Comparison of ENCODE assay signal across 10 cellular contexts in genomic region chr1:42937836-42938595, GRCh38. TPM values are rescaled to one million over a fixed set of nuclear protein-coding genes. Genes with fewer than 3 reads are reported as not detected.
A peak's percentile ranks its signal among the peaks of the same experiment; 100 is the strongest.
DNase-seq lines count a peak whose midpoint lies in the region; ATAC-seq and TF ChIP-seq lines count a peak whose summit lies in the region.
"Had no signal": no experiment of that assay in that cellular context is flagged by ENCODE, and none has a peak within 500 bp of the region (broad histone marks: within the 10 kb centered on the region; RNA-seq: fewer than 3 reads in every experiment).

No MANE protein-coding gene starts in this region.

- peaks cover 85% of the 10 kb centered on the region for H3K79me2 ChIP-seq in mesendoderm (ENCODE audit: control insufficient read depth, insufficient read depth, low read length)

- CTCF ChIA-PET in activated CD8-positive, alpha-beta T cell treated with anti-CD3 and anti-CD28 coated beads, Interleukin-2, amount 10 ng/mL, durations not matched to agents 7 days and 5 days (lab: Charles Lee) = interaction anchor here (0.9 to 3.1 kb wide), 9 partner anchors 13 to 170 kb away, joined by 3 to 21 read pairs (median 4); no protein-coding TSS in a partner anchor

- H3K4ac ChIP-seq in mesendoderm (ENCODE audit: low read depth, low read length) = no peak overlapping the region

- no peak overlapping the region for H2BK15ac ChIP-seq in mesendoderm (replicated peaks; ENCODE audit: low read depth)

- H3K9ac ChIP-seq in mesendoderm (ENCODE audit: low read length) = no peak overlapping the region

- H2BK120ac ChIP-seq in mesendoderm (ENCODE audit: low read depth, low read length) = no peak overlapping the region

- no peak overlapping the region for H4K5ac ChIP-seq in mesendoderm (ENCODE audit: low read length)

- H2AK5ac ChIP-seq in mesendoderm (ENCODE audit: low read length) = no peak overlapping the region

- H4K8ac ChIP-seq in mesendoderm (ENCODE audit: low read depth, low read length) = no peak overlapping the region

- no peak overlapping the region for H2BK5ac ChIP-seq in mesendoderm (ENCODE audit: low read length)

- no peak overlapping the region for H3K56ac ChIP-seq in mesendoderm (ENCODE audit: low read length)

- no peak overlapping the region for H3K4me2 ChIP-seq in mesendoderm (ENCODE audit: low read length)

- POLR2A ChIA-PET in activated CD8-positive, alpha-beta T cell treated with anti-CD3 and anti-CD28 coated beads, Interleukin-2, amount 10 ng/mL, durations not matched to agents 7 days and 5 days (lab: Charles Lee) = interaction anchor here (0.6 to 1.4 kb wide), 4 partner anchors 14 to 130 kb away, joined by 3 to 4 read pairs (median 4); no protein-coding TSS in a partner anchor

- H3K36me3 ChIP-seq in mesendoderm (ENCODE audit: control insufficient read depth, insufficient read depth, low read length) (peaks cover 42% of the 10 kb centered on the region), SJCRH30 (peaks cover 56% of the 10 kb centered on the region)
- H3K36me3 ChIP-seq: right atrium auricular region had no signal

- no peaks in the 10 kb centered on the region for H3K27me3 Mint-ChIP-seq in activated CD8-positive, alpha-beta T cell treated with anti-CD3 and anti-CD28 coated beads, Interleukin-2, amount 10 ng/mL, durations not matched to agents 7 days and 5 days (ENCODE audit: low read depth)

- DNase-seq in HK-2 (ENCODE audit: unreplicated experiment) (peak; percentile 28), mesendoderm (no peak), SJCRH30 (no peak), NCI-H526 (lab: John Stamatoyannopoulos, UW) (no peak), HUDEP-2 (lab: John Stamatoyannopoulos, UW; ENCODE audit: unreplicated experiment in 76 of 76) (no peak)
- peak; percentile 56 for DNase-seq in activated CD8-positive, alpha-beta T cell treated with anti-CD3 and anti-CD28 coated beads, Interleukin-2, amount 10 ng/mL, durations not matched to agents 7 days and 5 days
- DNase-seq: testis had no signal

- H3K36me3 Mint-ChIP-seq in activated CD8-positive, alpha-beta T cell treated with anti-CD3 and anti-CD28 coated beads, Interleukin-2, amount 10 ng/mL, durations not matched to agents 7 days and 5 days (ENCODE audit: low read depth) = peaks cover 86% of the 10 kb centered on the region

- H3K4me3 ChIP-seq in mesendoderm (ENCODE audit: low read length) (no peak overlapping the region), SJCRH30 (no peak overlapping the region)
- H3K4me3 ChIP-seq: right atrium auricular region, testis had no signal

- H3K4me1 Mint-ChIP-seq in activated CD8-positive, alpha-beta T cell treated with anti-CD3 and anti-CD28 coated beads, Interleukin-2, amount 10 ng/mL, durations not matched to agents 7 days and 5 days (ENCODE audit: low read depth) = peaks cover 98% of the 10 kb centered on the region

- H3K4me3 Mint-ChIP-seq in activated CD8-positive, alpha-beta T cell treated with anti-CD3 and anti-CD28 coated beads, Interleukin-2, amount 10 ng/mL, durations not matched to agents 7 days and 5 days = peak overlapping the region; percentile 52

- H3K27ac Mint-ChIP-seq in activated CD8-positive, alpha-beta T cell treated with anti-CD3 and anti-CD28 coated beads, Interleukin-2, amount 10 ng/mL, durations not matched to agents 7 days and 5 days = peak overlapping the region; percentile 97

- H3K79me1 ChIP-seq in mesendoderm (ENCODE audit: low read length) = peaks cover 44% of the 10 kb centered on the region

- H3K9me3 Mint-ChIP-seq in activated CD8-positive, alpha-beta T cell treated with anti-CD3 and anti-CD28 coated beads, Interleukin-2, amount 10 ng/mL, durations not matched to agents 7 days and 5 days (ENCODE audit: insufficient read depth) = no peaks in the 10 kb centered on the region

- H3K9me3 ChIP-seq in SJCRH30 (replicated peaks) = no peaks in the 10 kb centered on the region
- H3K9me3 ChIP-seq: right atrium auricular region, testis had no signal

- WGBS in mesendoderm (ENCODE audit: extremely low coverage, insufficient coverage, low lambda C conversion rate) = no CpG with 5 or more reads among the region's 6 CpGs

- ATAC-seq in activated CD8-positive, alpha-beta T cell treated with anti-CD3 and anti-CD28 coated beads, Interleukin-2, amount 10 ng/mL, durations not matched to agents 7 days and 5 days = peak; percentile 29
- no peak for ATAC-seq in GM19035 (IDR thresholded peaks at IDR 0.05; ENCODE audit: unreplicated experiment)

- H3K18ac ChIP-seq in mesendoderm (ENCODE audit: low read length) = no peak overlapping the region

- H3K23ac ChIP-seq in mesendoderm (ENCODE audit: low read length) = no peak overlapping the region

- H3K4me1 ChIP-seq in mesendoderm (ENCODE audit: control insufficient read depth, low read depth, low read length) (peaks cover 29% of the 10 kb centered on the region), SJCRH30 (peaks cover 49% of the 10 kb centered on the region)

- H3K27me3 ChIP-seq in mesendoderm (ENCODE audit: insufficient read depth, low read length, poor library complexity) (no peaks in the 10 kb centered on the region), SJCRH30 (no peaks in the 10 kb centered on the region)
- H3K27me3 ChIP-seq: right atrium auricular region, testis had no signal

- H3K27ac ChIP-seq in 22Rv1 = peak overlapping the region; percentile 54
- H3K27ac ChIP-seq in mesendoderm (ENCODE audit: low read depth, low read length) = peak overlapping the region; percentile 33
- no peak overlapping the region for H3K27ac ChIP-seq in SJCRH30
- H3K27ac ChIP-seq: right atrium auricular region, testis had no signal

- no peak for TF ChIP-seq CTCF in 22Rv1 (IDR thresholded peaks at IDR 0.05)

RNA-seq across cellular contexts. Expression of gene SLC2A1, which starts 20.7 kb away (rescaled TPM):
- total RNA-seq in activated CD8-positive, alpha-beta T cell treated with anti-CD3 and anti-CD28 coated beads, Interleukin-2, amount 10 ng/mL, durations not matched to agents 7 days and 5 days = 100 to 1,000 TPM; 113 to 123 TPM
- 253 TPM for polyA plus RNA-seq in mesendoderm (2013, experiment 1 of 2)
- 262 TPM for polyA plus RNA-seq in mesendoderm (2013, experiment 2 of 2)
- 64.8 and 73.2 TPM in 2 replicates for total RNA-seq in SJCRH30 (2014; rRNA removed; shearing (Covaris generic))

Comparison
In these comparisons a context has a peak if more than half of its experiments do, and no peak if none do; other contexts are left out.
1. DNase-seq: peak in HK-2 (single experiment) and activated CD8-positive, alpha-beta T cell treated with anti-CD3 and anti-CD28 coated beads, Interleukin-2, amount 10 ng/mL, durations not matched to agents 7 days and 5 days (single experiment); none in mesendoderm (single experiment), SJCRH30 (0 of 2), NCI-H526 (0 of 2) and HUDEP-2 (0 of 76).